ENCODE assay signal across 11 cellular contexts in genomic region chr4:122243785-122244184, GRCh38.
"Had no signal": no experiment of that assay in that cellular context is flagged by ENCODE, and none has a peak within 500 bp of the region (broad histone marks: within the 10 kb centered on the region; RNA-seq: fewer than 3 reads in every experiment).

No MANE protein-coding gene starts in this region.

- FAIRE-seq: H1, H54 had no signal

- H3K4me3 ChIP-seq: GM23248, GM23338, HAP-1 had no signal

- DNase-seq: GM23248, GOT3, H7, H9, HCEC 1CT, HFFc6 had no signal

- H2AFZ ChIP-seq: GM23248, GM23338 had no signal

- H3K4me2 ChIP-seq: GM23338 had no signal

- H3K27ac ChIP-seq: GM23248 had no signal

- ATAC-seq: GM23338, HCT116 had no signal

- H3K36me3 ChIP-seq: HAP-1 had no signal

- H3K9ac ChIP-seq: GM23248 had no signal

- H3K9me3 ChIP-seq: HAP-1 had no signal
